16 cellular contexts compared by ENCODE assay signal in genomic region chr9:125258832-125259534, GRCh38. TPM values are rescaled to one million over a fixed set of nuclear protein-coding genes. Genes with fewer than 3 reads are reported as not detected.
A peak's percentile ranks its signal among the peaks of the same experiment; 100 is the strongest.
DNase-seq lines count a peak whose midpoint lies in the region; ATAC-seq, FAIRE-seq and TF ChIP-seq lines count a peak whose summit lies in the region.
"Had no signal": no experiment of that assay in that cellular context is flagged by ENCODE, and none has a peak within 500 bp of the region (broad histone marks: within the 10 kb centered on the region; RNA-seq: fewer than 3 reads in every experiment).

No MANE protein-coding gene starts in this region.

- POLR2A ChIA-PET in K562 (lab: Yijun Ruan, JAX): interaction anchor here (1.0 kb wide), 1 partner anchor 16 kb away, joined by 4 read pairs; no protein-coding TSS in a partner anchor

- H2AK5ac ChIP-seq in trophoblast cell (ENCODE audit: low read length): no peak overlapping the region

- H3K79me2 ChIP-seq in K562 (ENCODE audit: control insufficient read depth, insufficient read depth, low read length): peaks cover 27% of the 10 kb centered on the region
- H3K79me2 ChIP-seq in trophoblast cell (ENCODE audit: control insufficient read depth, insufficient read depth, low read length, poor library complexity): peaks cover 8% of the 10 kb centered on the region

- no peak overlapping the region for H3K4me3 Mint-ChIP-seq in activated naive CD8-positive, alpha-beta T cell treated with anti-CD3 and anti-CD28 coated beads, Interleukin-2, amount 50 U/mL, for 24 hours
- no peak overlapping the region for H3K4me3 Mint-ChIP-seq in activated naive CD8-positive, alpha-beta T cell treated with anti-CD3 and anti-CD28 coated beads for 36 hours
- H3K4me3 Mint-ChIP-seq: activated naive CD8-positive, alpha-beta T cell; stimulated activated memory B cell treated with anti-CD40 and anti-IgM and Interleukin-4, amounts not matched to agents 10 μg/mL and 1 μg/mL and 100 μg/mL, for 72 hours; type B pancreatic cell had no signal

- ATAC-seq in activated naive CD8-positive, alpha-beta T cell treated with anti-CD3 and anti-CD28 coated beads, Interleukin-2, amount 50 U/mL, for 24 hours: no peak
- no peak for ATAC-seq in K562
- ATAC-seq in GM18517 (IDR thresholded peaks at IDR 0.05; ENCODE audit: unreplicated experiment): no peak
- no peak for ATAC-seq in GM21528 (IDR thresholded peaks at IDR 0.05; ENCODE audit: low FRiP score, unreplicated experiment)
- ATAC-seq: stimulated activated memory B cell treated with anti-CD40 and anti-IgM and Interleukin-4, amounts not matched to agents 10 μg/mL and 1 μg/mL and 100 μg/mL, for 72 hours had no signal

- H3K27me3 Mint-ChIP-seq in activated naive CD8-positive, alpha-beta T cell treated with anti-CD3 and anti-CD28 coated beads, Interleukin-2, amount 50 U/mL, for 24 hours: peaks cover 2% of the 10 kb centered on the region
- H3K27me3 Mint-ChIP-seq in activated naive CD8-positive, alpha-beta T cell treated with anti-CD3 and anti-CD28 coated beads for 36 hours: no peaks in the 10 kb centered on the region
- H3K27me3 Mint-ChIP-seq: activated naive CD8-positive, alpha-beta T cell; stimulated activated memory B cell treated with anti-CD40 and anti-IgM and Interleukin-4, amounts not matched to agents 10 μg/mL and 1 μg/mL and 100 μg/mL, for 72 hours; type B pancreatic cell had no signal

- no peak overlapping the region for H2BK12ac ChIP-seq in trophoblast cell (ENCODE audit: low read length)

- TF ChIP-seq POLR2A in K562 (conservative IDR thresholded peaks at IDR 0.05) (no peak), GM12892 (IDR thresholded peaks at IDR 0.05; ENCODE audit: low read depth, low read length) (no peak)

- no peaks in the 10 kb centered on the region for H3K27me3 ChIP-seq in K562 (ENCODE audit: control insufficient read depth in 2 of 2, insufficient read depth in 2 of 2, low read length in 2 of 2)
- H3K27me3 ChIP-seq in trophoblast cell (ENCODE audit: insufficient read depth, low read length): no peaks in the 10 kb centered on the region
- H3K27me3 ChIP-seq: cardiac muscle cell had no signal

- H3K27ac ChIP-seq in K562 (ENCODE audit: extremely low read depth, low read depth, low read length) (no peak overlapping the region), trophoblast cell (ENCODE audit: low read depth, low read length) (no peak overlapping the region)
- H3K27ac ChIP-seq: cardiac muscle cell had no signal

- in situ Hi-C loops in K562 (cut with MboI): loop anchor here (5.0 to 25.0 kb wide), 2 partner anchors 113 to 1228 kb away; no protein-coding TSS in a partner anchor

- CTCF ChIA-PET in K562 (lab: Yijun Ruan, JAX; ENCODE audit: low intra/inter-chr PET ratio): no interaction called here

- H2BK5ac ChIP-seq in trophoblast cell (ENCODE audit: low read depth, low read length, poor library complexity): no peak overlapping the region

- peaks cover 28% of the 10 kb centered on the region for H3K4me1 Mint-ChIP-seq in activated naive CD8-positive, alpha-beta T cell treated with anti-CD3 and anti-CD28 coated beads, Interleukin-2, amount 50 U/mL, for 24 hours
- H3K4me1 Mint-ChIP-seq in activated naive CD8-positive, alpha-beta T cell treated with anti-CD3 and anti-CD28 coated beads for 36 hours: peaks cover 23% of the 10 kb centered on the region

- FAIRE-seq in K562 (lab: Jason Lieb, UNC) (no peak), GM12892 (lab: Jason Lieb, UNC) (no peak)

- H3K27ac Mint-ChIP-seq in activated naive CD8-positive, alpha-beta T cell treated with anti-CD3 and anti-CD28 coated beads, Interleukin-2, amount 50 U/mL, for 24 hours: peak overlapping the region; percentile 21
- no peak overlapping the region for H3K27ac Mint-ChIP-seq in activated naive CD8-positive, alpha-beta T cell treated with anti-CD3 and anti-CD28 coated beads for 36 hours
- H3K27ac Mint-ChIP-seq: activated naive CD8-positive, alpha-beta T cell; type B pancreatic cell had no signal

- intact Hi-C loops in K562 (cut with micrococcal nuclease): no loop called here

- no peak overlapping the region for H4K91ac ChIP-seq in trophoblast cell (ENCODE audit: low read depth, low read length)

- TF ChIP-seq RAD21 in K562 (CRISPR knock-in tag; conservative IDR thresholded peaks at IDR 0.05 in 1 of 2, IDR thresholded peaks at IDR 0.05 in 1 of 2): no peak

- WGBS in K562 (ENCODE audit: insufficient coverage, low coverage, missing lambda C conversion rate): 20% methylated on average over 2 of the region's 2 CpGs
- WGBS in trophoblast cell (ENCODE audit: extremely low coverage, insufficient coverage, insufficient read length): no CpG with 5 or more reads among the region's 2 CpGs

- no peak for TF ChIP-seq CTCF in K562 (IDR thresholded peaks at IDR 0.05 in 2 of 3, conservative IDR thresholded peaks at IDR 0.05 in 1 of 3; ENCODE audit: insufficient read depth in 2 of 3, low read depth in 1 of 3, low read length in 3 of 3)

- no peak overlapping the region for H4K12ac ChIP-seq in trophoblast cell (ENCODE audit: low read depth, low read length)

- no TSS peak for BruUV-seq in K562 (replicated peaks; lab: Mats Ljungman, UMichigan)

- H3K9ac ChIP-seq in K562 (ENCODE audit: insufficient read depth in 1 of 2, low read depth in 2 of 2, low read length in 2 of 2): no peak overlapping the region; a peak in 1 of 4 replicates
- no peak overlapping the region for H3K9ac ChIP-seq in trophoblast cell (ENCODE audit: low read length)
- H3K9ac ChIP-seq: SK-N-SH had no signal

- H3K4me1 ChIP-seq in K562 (replicated peaks in 1 of 2; ENCODE audit: control insufficient read depth in 2 of 2, insufficient read depth in 2 of 2, low read length in 2 of 2) (peaks cover 18 to 21% of the 10 kb centered on the region in 2 experiments; a peak in 4 of 5 replicates), trophoblast cell (ENCODE audit: control insufficient read depth in 1 of 2, insufficient read depth in 2 of 2, low read length in 2 of 2) (peaks cover 2% of the 10 kb centered on the region in 2 experiments)

- DNase-seq in activated naive CD8-positive, alpha-beta T cell treated with anti-CD3 and anti-CD28 coated beads, Interleukin-2, amount 50 U/mL, for 24 hours: no peak
- DNase-seq in activated naive CD8-positive, alpha-beta T cell treated with anti-CD3 and anti-CD28 coated beads for 36 hours: no peak
- DNase-seq in NOMO-1 treated with DMSO at 0.1 percent for 48 hours (lab: John Stamatoyannopoulos, UW; ENCODE audit: unreplicated experiment) (peak; percentile 95), K562 (ENCODE audit: extremely low read depth in 1 of 4, low spot score in 3 of 4) (no peak), GM12892 (ENCODE audit: insufficient read length) (no peak), trophoblast cell (no peak)
- DNase-seq: activated CD8-positive, alpha-beta memory T cell treated with anti-CD3 and anti-CD28 coated beads, Interleukin-2, amount 50 U/mL, for 48 hours; Calu3; NCI-H2081; SK-N-SH had no signal

- peaks cover 8% of the 10 kb centered on the region; the same call in 1 of the 3 replicates for H3K36me3 ChIP-seq in K562 (ENCODE audit: control insufficient read depth, insufficient read depth, low read length)
- H3K36me3 ChIP-seq in trophoblast cell (ENCODE audit: control insufficient read depth in 1 of 2, insufficient read depth in 2 of 2, low read length in 2 of 2): peaks cover 4 to 5% of the 10 kb centered on the region in 2 experiments
- H3K36me3 ChIP-seq: cardiac muscle cell had no signal

- H3K4me3 ChIP-seq in K562: no peak overlapping the region
- no peak overlapping the region for H3K4me3 ChIP-seq in trophoblast cell (ENCODE audit: low read depth, low read length)
- H3K4me3 ChIP-seq: cardiac muscle cell had no signal

- H3K4me2 ChIP-seq in K562 (ENCODE audit: insufficient read depth, low read length): no peak overlapping the region
- H3K4me2 ChIP-seq in trophoblast cell (ENCODE audit: low read length): no peak overlapping the region
- H3K4me2 ChIP-seq: SK-N-SH had no signal

- H2AFZ ChIP-seq in K562 (ENCODE audit: low read depth, low read length) (peak overlapping the region; percentile 35), trophoblast cell (ENCODE audit: insufficient read depth, low read length, poor library complexity) (no peak overlapping the region)

- H3K9me3 ChIP-seq in K562 (replicated peaks; ENCODE audit: control insufficient read depth, insufficient read depth, low read depth, low read length) (no peaks in the 10 kb centered on the region), trophoblast cell (ENCODE audit: insufficient read depth, low read depth, low read length) (no peaks in the 10 kb centered on the region)
- H3K9me3 ChIP-seq: SK-N-SH had no signal

- peaks cover 9% of the 10 kb centered on the region for H3K36me3 Mint-ChIP-seq in activated naive CD8-positive, alpha-beta T cell treated with anti-CD3 and anti-CD28 coated beads, Interleukin-2, amount 50 U/mL, for 24 hours (ENCODE audit: low read depth)
- peaks cover 13% of the 10 kb centered on the region for H3K36me3 Mint-ChIP-seq in activated naive CD8-positive, alpha-beta T cell treated with anti-CD3 and anti-CD28 coated beads for 36 hours

- H3K14ac ChIP-seq in trophoblast cell (ENCODE audit: low read length): no peak overlapping the region

- H3K4ac ChIP-seq in trophoblast cell (ENCODE audit: low read depth, low read length): no peak overlapping the region

- no peaks in the 10 kb centered on the region for H4K20me1 ChIP-seq in K562 (replicated peaks; ENCODE audit: control insufficient read depth, insufficient read depth, low read length)

- H3K79me1 ChIP-seq in trophoblast cell (ENCODE audit: low read length): peaks cover 8% of the 10 kb centered on the region

- no peak overlapping the region for H4K8ac ChIP-seq in trophoblast cell (ENCODE audit: low read depth, low read length)

- no peak overlapping the region for H3K23ac ChIP-seq in trophoblast cell (ENCODE audit: low read length)

- no peaks in the 10 kb centered on the region for H3K9me1 ChIP-seq in K562 (ENCODE audit: control insufficient read depth, insufficient read depth, low read length)

- TF ChIP-seq EP300 in K562 (IDR thresholded peaks at IDR 0.05; ENCODE audit: low read length): no peak

- no peaks in the 10 kb centered on the region for H3K9me3 Mint-ChIP-seq in activated naive CD8-positive, alpha-beta T cell treated with anti-CD3 and anti-CD28 coated beads, Interleukin-2, amount 50 U/mL, for 24 hours
- H3K9me3 Mint-ChIP-seq in activated naive CD8-positive, alpha-beta T cell treated with anti-CD3 and anti-CD28 coated beads for 36 hours: peaks cover 2% of the 10 kb centered on the region
- H3K9me3 Mint-ChIP-seq: stimulated activated memory B cell treated with anti-CD40 and anti-IgM and Interleukin-4, amounts not matched to agents 10 μg/mL and 1 μg/mL and 100 μg/mL, for 72 hours; type B pancreatic cell had no signal

- H3K18ac ChIP-seq in trophoblast cell (ENCODE audit: low read length): no peak overlapping the region

- no peak overlapping the region for H2BK120ac ChIP-seq in trophoblast cell (ENCODE audit: insufficient read depth, low read length, poor library complexity)

RNA-seq across cellular contexts. Expression of gene GAPVD1, which starts 2.6 kb away (rescaled TPM):
- 10 to 100 TPM; 44.0 to 47.1 TPM for total RNA-seq in activated naive CD8-positive, alpha-beta T cell treated with anti-CD3 and anti-CD28 coated beads for 36 hours
- 147 and 326 TPM in 2 replicates for total RNA-seq in K562 (2011; cell fraction: chromatin; rRNA removed; ENCODE audit: low replicate concordance)
- 62.2 and 74.2 TPM in 2 replicates for total RNA-seq in K562 (2011; cell fraction: nucleolus; rRNA removed)
- total RNA-seq in K562 (2011; cell fraction: nucleoplasm; rRNA removed): 130 and 154 TPM in 2 replicates
- total RNA-seq in K562 (2014; rRNA removed) (45.3 and 46.0 TPM in 2 replicates), K562 (2014; rRNA removed; fragmentation: Illumina TruSeq; extraction: Trizol) (66.1 and 71.7 TPM in 2 replicates), K562 (2015; rRNA removed; fragmentation: Illumina TruSeq; extraction: Trizol) (52.8 and 56.8 TPM in 2 replicates), K562 (2021) (62.1 and 65.6 TPM in 2 replicates)
- polyA plus RNA-seq in K562 (2011; rRNA removed) (36.3 TPM in 2 replicates), K562 (2014; fragmentation: Illumina TruSeq; extraction: Trizol) (40.7 and 45.5 TPM in 2 replicates), K562 (2014; fragmentation: Nextera tagmentation; extraction: Ambion mirVana) (10 to 100 TPM in 1 of 2 experiments, 1 to 10 TPM in 1; 9.5 to 12.0 TPM), K562 (2014; rRNA removed) (25.7 and 28.6 TPM in 2 replicates)
- 12.1 and 18.4 TPM in 2 replicates for polyA plus RNA-seq in K562 (2011; cell fraction: cytosol; rRNA removed)
- polyA plus RNA-seq in K562 (2011; cell fraction: nucleus; rRNA removed): 43.5 and 52.1 TPM in 2 replicates
- polyA plus RNA-seq in K562 (2012): 24.5 and 24.6 TPM in 2 replicates
- polyA minus RNA-seq in K562 (2011; rRNA and poly(A)+ RNA removed): 96.0 and 122 TPM in 2 replicates
- 42.0 and 47.0 TPM in 2 replicates for polyA minus RNA-seq in K562 (2011; cell fraction: cytosol; rRNA and poly(A)+ RNA removed)
- polyA minus RNA-seq in K562 (2011; cell fraction: nucleus; rRNA and poly(A)+ RNA removed): 42.1 and 80.3 TPM in 2 replicates
- polyA plus RNA-seq in GM12892 (2012; ENCODE audit: missing spikeins): 17.7 TPM
- polyA plus RNA-seq in trophoblast cell (2013): 31.6 and 31.8 TPM in 2 replicates

RNA-seq across cellular contexts. Expression of gene HSPA5, which starts 17.8 kb away (rescaled TPM):
- total RNA-seq in activated naive CD8-positive, alpha-beta T cell treated with anti-CD3 and anti-CD28 coated beads for 36 hours: 100 to 1,000 TPM; 242 TPM
- total RNA-seq in K562 (2011; cell fraction: chromatin; rRNA removed; ENCODE audit: low replicate concordance): 366 and 632 TPM in 2 replicates
- 590 and 687 TPM in 2 replicates for total RNA-seq in K562 (2011; cell fraction: nucleolus; rRNA removed)
- total RNA-seq in K562 (2011; cell fraction: nucleoplasm; rRNA removed): 558 and 752 TPM in 2 replicates
- total RNA-seq in K562 (2014; rRNA removed) (96.5 and 110 TPM in 2 replicates), K562 (2014; rRNA removed; fragmentation: Illumina TruSeq; extraction: Trizol) (64.8 and 71.7 TPM in 2 replicates), K562 (2015; rRNA removed; fragmentation: Illumina TruSeq; extraction: Trizol) (54.3 and 55.1 TPM in 2 replicates), K562 (2021) (215 and 223 TPM in 2 replicates)
- polyA plus RNA-seq in K562 (2011; rRNA removed) (124 and 160 TPM in 2 replicates), K562 (2014; fragmentation: Illumina TruSeq; extraction: Trizol) (222 and 265 TPM in 2 replicates), K562 (2014; fragmentation: Nextera tagmentation; extraction: Ambion mirVana) (100 to 1,000 TPM in 1 of 2 experiments, 10 to 100 TPM in 1; 48.0 to 113 TPM), K562 (2014; rRNA removed) (156 and 169 TPM in 2 replicates)
- polyA plus RNA-seq in K562 (2011; cell fraction: cytosol; rRNA removed): 64.7 and 120 TPM in 2 replicates
- 65.0 and 135 TPM in 2 replicates for polyA plus RNA-seq in K562 (2011; cell fraction: nucleus; rRNA removed)
- polyA plus RNA-seq in K562 (2012): 209 and 415 TPM in 2 replicates
- 183 and 250 TPM in 2 replicates for polyA minus RNA-seq in K562 (2011; rRNA and poly(A)+ RNA removed)
- polyA minus RNA-seq in K562 (2011; cell fraction: cytosol; rRNA and poly(A)+ RNA removed): 152 and 186 TPM in 2 replicates
- polyA minus RNA-seq in K562 (2011; cell fraction: nucleus; rRNA and poly(A)+ RNA removed): 35.9 and 116 TPM in 2 replicates
- polyA plus RNA-seq in GM12892 (2012; ENCODE audit: missing spikeins): 108 TPM
- 701 and 742 TPM in 2 replicates for polyA plus RNA-seq in trophoblast cell (2013)

RNA-seq across cellular contexts. Expression of gene RABEPK, which starts 58.6 kb away (rescaled TPM):
- 10 to 100 TPM; 41.1 to 41.6 TPM for total RNA-seq in activated naive CD8-positive, alpha-beta T cell treated with anti-CD3 and anti-CD28 coated beads for 36 hours
- total RNA-seq in K562 (2011; cell fraction: chromatin; rRNA removed; ENCODE audit: low replicate concordance): 14.7 and 22.7 TPM in 2 replicates
- 18.2 and 21.8 TPM in 2 replicates for total RNA-seq in K562 (2011; cell fraction: nucleolus; rRNA removed)
- total RNA-seq in K562 (2011; cell fraction: nucleoplasm; rRNA removed): 18.0 and 21.3 TPM in 2 replicates
- 38.3 and 52.9 TPM in 2 replicates for total RNA-seq in K562 (2014; rRNA removed)
- 46.6 and 50.3 TPM in 2 replicates for total RNA-seq in K562 (2014; rRNA removed; fragmentation: Illumina TruSeq; extraction: Trizol)
- total RNA-seq in K562 (2015; rRNA removed; fragmentation: Illumina TruSeq; extraction: Trizol): 47.5 and 49.4 TPM in 2 replicates
- total RNA-seq in K562 (2021): 47.4 and 51.5 TPM in 2 replicates
- 68.2 and 68.4 TPM in 2 replicates for polyA plus RNA-seq in K562 (2011; rRNA removed)
- polyA plus RNA-seq in K562 (2011; cell fraction: cytosol; rRNA removed): 58.3 and 66.8 TPM in 2 replicates
- polyA plus RNA-seq in K562 (2011; cell fraction: nucleus; rRNA removed): 39.3 and 47.1 TPM in 2 replicates
- 40.4 and 73.3 TPM in 2 replicates for polyA plus RNA-seq in K562 (2012)
- 52.7 and 59.3 TPM in 2 replicates for polyA plus RNA-seq in K562 (2014; fragmentation: Illumina TruSeq; extraction: Trizol)
- 100 to 1,000 TPM in 1 of 2 experiments, 10 to 100 TPM in 1; 81.5 to 113 TPM for polyA plus RNA-seq in K562 (2014; fragmentation: Nextera tagmentation; extraction: Ambion mirVana)
- polyA plus RNA-seq in K562 (2014; rRNA removed): 52.8 and 54.2 TPM in 2 replicates
- 40.8 and 47.8 TPM in 2 replicates for polyA minus RNA-seq in K562 (2011; rRNA and poly(A)+ RNA removed)
- 17.8 and 19.6 TPM in 2 replicates for polyA minus RNA-seq in K562 (2011; cell fraction: cytosol; rRNA and poly(A)+ RNA removed)
- polyA minus RNA-seq in K562 (2011; cell fraction: nucleus; rRNA and poly(A)+ RNA removed): 6.1 and 10.8 TPM in 2 replicates
- polyA plus RNA-seq in GM12892 (2012; ENCODE audit: missing spikeins): 45.6 TPM
- polyA plus RNA-seq in trophoblast cell (2013): 13.4 and 14.1 TPM in 2 replicates
